Comparison of ENCODE assay signal across 8 cellular contexts in genomic region chr5:61768692-61769281, GRCh38.
DNase-seq lines count a peak whose midpoint lies in the region; ATAC-seq and TF ChIP-seq lines count a peak whose summit lies in the region.

No MANE protein-coding gene starts in this region.

- H3K4me1 ChIP-seq in KMS-11 (ENCODE audit: low read depth, poor library complexity, severe bottlenecking) (no peaks in the 10 kb centered on the region), mesendoderm (ENCODE audit: control insufficient read depth, low read depth, low read length) (peaks cover 5% of the 10 kb centered on the region)

- ATAC-seq in activated naive CD8-positive, alpha-beta T cell treated with anti-CD3 and anti-CD28 coated beads, Interleukin-2, amount 50 U/mL, for 24 hours: peak; percentile 63

- H3K4me3 ChIP-seq in H7 (ENCODE audit: insufficient read depth, low read depth, low read length) (no peak overlapping the region), KMS-11 (IDR thresholded peaks at IDR 0.05; ENCODE audit: insufficient read depth, low read depth, low read length) (no peak overlapping the region), mesendoderm (ENCODE audit: low read length) (no peak overlapping the region)

- H3K4me1 Mint-ChIP-seq in activated naive CD8-positive, alpha-beta T cell treated with anti-CD3 and anti-CD28 coated beads, Interleukin-2, amount 50 U/mL, for 24 hours: no peaks in the 10 kb centered on the region

- H4K8ac ChIP-seq in mesendoderm (ENCODE audit: low read depth, low read length): no peak overlapping the region

- WGBS in mesendoderm (ENCODE audit: extremely low coverage, insufficient coverage, low lambda C conversion rate): no CpG with 5 or more reads among the region's 5 CpGs

- DNase-seq in SKM-1 treated with dmso at 0.1 percent for 144 hours (lab: John Stamatoyannopoulos, UW; ENCODE audit: unreplicated experiment) (peak; percentile 23), SKM-1 (lab: John Stamatoyannopoulos, UW; ENCODE audit: unreplicated experiment) (no peak), H7 (peak; percentile 63), mesendoderm (peak; percentile 92), DMS79 treated with DMSO at 0.1 percent for 48 hours (lab: John Stamatoyannopoulos, UW) (no peak), middle frontal gyrus (ENCODE audit: extremely low spot score, low spot score) (no peak)
- DNase-seq in activated naive CD8-positive, alpha-beta T cell treated with anti-CD3 and anti-CD28 coated beads, Interleukin-2, amount 50 U/mL, for 24 hours: no peak

- no peak overlapping the region for H3K56ac ChIP-seq in mesendoderm (ENCODE audit: low read length)

- no peaks in the 10 kb centered on the region for H3K79me1 ChIP-seq in mesendoderm (ENCODE audit: low read length)

- H2AK5ac ChIP-seq in mesendoderm (ENCODE audit: low read length): no peak overlapping the region

- H3K9ac ChIP-seq in KMS-11: no peak overlapping the region
- no peak overlapping the region for H3K9ac ChIP-seq in mesendoderm (ENCODE audit: low read length)

- no peaks in the 10 kb centered on the region for H3K36me3 Mint-ChIP-seq in activated naive CD8-positive, alpha-beta T cell treated with anti-CD3 and anti-CD28 coated beads, Interleukin-2, amount 50 U/mL, for 24 hours (ENCODE audit: low read depth)

- H3K23ac ChIP-seq in mesendoderm (ENCODE audit: low read length): no peak overlapping the region

- no peak overlapping the region for H3K27ac ChIP-seq in KMS-11
- H3K27ac ChIP-seq in mesendoderm (ENCODE audit: low read depth, low read length): no peak overlapping the region

- peak; percentile 82 for TF ChIP-seq CTCF in KMS-11 (conservative IDR thresholded peaks at IDR 0.05; ENCODE audit: low read depth, low read length)

- H3K27me3 ChIP-seq in H7 (ENCODE audit: control insufficient read depth, insufficient read depth, low read length): no peaks in the 10 kb centered on the region
- H3K27me3 ChIP-seq in KMS-11 (ENCODE audit: insufficient read depth, low read depth): no peaks in the 10 kb centered on the region
- no peaks in the 10 kb centered on the region for H3K27me3 ChIP-seq in mesendoderm (ENCODE audit: insufficient read depth, low read length, poor library complexity)

- H3K27ac Mint-ChIP-seq in activated naive CD8-positive, alpha-beta T cell treated with anti-CD3 and anti-CD28 coated beads, Interleukin-2, amount 50 U/mL, for 24 hours: no peak overlapping the region

- no peak overlapping the region for H3K4ac ChIP-seq in mesendoderm (ENCODE audit: low read depth, low read length)

- no peak overlapping the region for H2BK120ac ChIP-seq in mesendoderm (ENCODE audit: low read depth, low read length)

- H3K18ac ChIP-seq in mesendoderm (ENCODE audit: low read length): no peak overlapping the region

- H2BK5ac ChIP-seq in mesendoderm (ENCODE audit: low read length): no peak overlapping the region

- no peaks in the 10 kb centered on the region for H4K20me1 ChIP-seq in KMS-11 (ENCODE audit: insufficient read depth)

- no peak overlapping the region for H2BK15ac ChIP-seq in mesendoderm (replicated peaks; ENCODE audit: low read depth)

- H3K27me3 Mint-ChIP-seq in activated naive CD8-positive, alpha-beta T cell treated with anti-CD3 and anti-CD28 coated beads, Interleukin-2, amount 50 U/mL, for 24 hours: peaks cover 7% of the 10 kb centered on the region

- no peaks in the 10 kb centered on the region for H3K79me2 ChIP-seq in KMS-11 (ENCODE audit: insufficient read depth, low read depth)
- no peaks in the 10 kb centered on the region for H3K79me2 ChIP-seq in mesendoderm (ENCODE audit: control insufficient read depth, insufficient read depth, low read length)

- H3K36me3 ChIP-seq in H7 (replicated peaks; ENCODE audit: control insufficient read depth, insufficient read depth, low read length) (no peaks in the 10 kb centered on the region), KMS-11 (ENCODE audit: insufficient read depth) (no peaks in the 10 kb centered on the region), mesendoderm (ENCODE audit: control insufficient read depth, insufficient read depth, low read length) (no peaks in the 10 kb centered on the region)

- H2AFZ ChIP-seq in KMS-11 (ENCODE audit: low read depth): no peak overlapping the region

- no peak overlapping the region for H4K5ac ChIP-seq in mesendoderm (ENCODE audit: low read length)

- H3K9me3 Mint-ChIP-seq in activated naive CD8-positive, alpha-beta T cell treated with anti-CD3 and anti-CD28 coated beads, Interleukin-2, amount 50 U/mL, for 24 hours: no peaks in the 10 kb centered on the region

- no peak overlapping the region for H3K4me3 Mint-ChIP-seq in activated naive CD8-positive, alpha-beta T cell treated with anti-CD3 and anti-CD28 coated beads, Interleukin-2, amount 50 U/mL, for 24 hours

- no peak overlapping the region for H3K4me2 ChIP-seq in KMS-11
- H3K4me2 ChIP-seq in mesendoderm (ENCODE audit: low read length): no peak overlapping the region

Comparison
In these comparisons a context has a peak if more than half of its experiments do, and no peak if none do; other contexts are left out.
1. DNase-seq: peak in SKM-1 treated with dmso at 0.1 percent for 144 hours (single experiment), H7 (single experiment) and mesendoderm (single experiment); none in SKM-1 (single experiment), activated naive CD8-positive, alpha-beta T cell treated with anti-CD3 and anti-CD28 coated beads, Interleukin-2, amount 50 U/mL, for 24 hours (single experiment), DMS79 treated with DMSO at 0.1 percent for 48 hours (single experiment) and middle frontal gyrus (single experiment).